ENCODE assay signal across 11 cellular contexts in the genomic region with DNA sequence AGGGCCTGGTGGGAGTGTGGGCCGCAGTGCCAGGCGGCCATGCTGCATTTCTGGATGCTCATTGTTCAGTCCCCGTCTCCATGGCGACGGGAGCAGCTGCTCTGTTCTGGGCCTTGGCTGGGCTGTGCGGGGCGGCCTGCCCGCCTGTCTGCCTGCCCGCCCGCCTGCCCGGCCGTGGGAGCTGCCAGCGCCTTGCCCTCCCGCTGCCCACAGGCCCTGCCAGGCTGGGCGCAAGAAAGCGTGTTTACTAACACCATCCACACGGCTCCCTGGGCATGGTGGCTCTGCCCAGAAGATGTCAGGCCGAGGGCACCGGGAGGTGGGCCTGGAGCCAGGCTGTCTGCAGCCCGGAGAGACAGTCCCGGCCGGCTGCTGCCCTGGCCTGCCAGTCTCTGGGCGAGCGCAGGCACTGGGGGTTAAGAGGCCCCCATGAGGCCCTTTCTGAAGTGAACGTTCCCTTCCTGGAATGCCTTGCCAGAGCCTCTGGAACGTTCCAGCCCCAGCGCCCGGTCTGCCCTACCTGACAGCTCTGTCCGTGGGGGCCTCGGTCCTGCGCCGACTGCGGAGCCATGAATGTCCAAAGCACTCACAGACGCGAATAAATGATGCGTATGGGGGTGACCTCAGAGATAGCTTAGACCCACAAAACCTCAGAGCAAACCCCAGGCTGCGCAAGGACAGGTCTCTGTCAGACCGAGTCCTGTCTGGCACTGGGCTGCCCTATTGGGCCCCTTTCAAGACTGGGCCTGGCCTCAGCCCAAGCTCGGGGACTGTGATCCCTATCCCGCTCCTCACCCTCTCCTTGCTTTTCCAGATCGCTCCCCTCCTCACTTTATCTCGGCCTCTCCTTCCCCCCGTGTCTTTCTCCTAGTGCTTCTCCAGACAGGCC. TPM values are rescaled to one million over a fixed set of nuclear protein-coding genes. Genes with fewer than 3 reads are reported as not detected.
DNase-seq lines count a peak whose midpoint lies in the region; ATAC-seq and TF ChIP-seq lines count a peak whose summit lies in the region.
"Had no signal": no experiment of that assay in that cellular context is flagged by ENCODE, and none has a peak within 500 bp of the region (broad histone marks: within the 10 kb centered on the region; RNA-seq: fewer than 3 reads in every experiment).

No MANE protein-coding gene starts in this region.

- peaks cover 14% of the 10 kb centered on the region for H3K4me1 Mint-ChIP-seq in endothelial cell (ENCODE audit: unreplicated experiment)

- TF ChIP-seq CTCF in endothelial cell (IDR thresholded peaks at IDR 0.05; ENCODE audit: unreplicated experiment) = no peak
- TF ChIP-seq CTCF in tibial nerve (IDR thresholded peaks at IDR 0.05) = no peak
- TF ChIP-seq CTCF in PC-9 (conservative IDR thresholded peaks at IDR 0.05) = no peak
- TF ChIP-seq CTCF in foreskin keratinocyte (conservative IDR thresholded peaks at IDR 0.05) = no peak

- no peaks in the 10 kb centered on the region for H3K36me3 Mint-ChIP-seq in endothelial cell (ENCODE audit: low read depth, unreplicated experiment)

- H3K4me2 ChIP-seq in PC-9 = no peak overlapping the region

- no peak overlapping the region for H3K4me3 Mint-ChIP-seq in endothelial cell (ENCODE audit: unreplicated experiment)
- H3K4me3 Mint-ChIP-seq: activated T-cell treated with anti-CD3 and anti-CD28 coated beads, Interleukin-2, amount 50 U/mL, for 4 hours had no signal

- intact Hi-C loops in PC-9 (cut with micrococcal nuclease; ENCODE audit: unreplicated experiment) = no loop called here

- H3K27me3 Mint-ChIP-seq in endothelial cell (ENCODE audit: unreplicated experiment) = peaks cover 6% of the 10 kb centered on the region

- no peaks in the 10 kb centered on the region for H3K9me2 ChIP-seq in PC-9 (ENCODE audit: insufficient read depth)

- TF ChIP-seq EP300 in tibial nerve (IDR thresholded peaks at IDR 0.05) = peak in 1 of 2 donors; percentile 44

- H3K9me3 Mint-ChIP-seq in endothelial cell (ENCODE audit: unreplicated experiment) = no peaks in the 10 kb centered on the region
- H3K9me3 Mint-ChIP-seq: activated T-cell treated with anti-CD3 and anti-CD28 coated beads, Interleukin-2, amount 50 U/mL, for 4 hours had no signal

- H3K4me1 ChIP-seq in tibial nerve (peaks cover 0 to 11% (median 3%) of the 10 kb centered on the region in 4 donors), PC-9 (replicated peaks; ENCODE audit: insufficient read depth) (no peaks in the 10 kb centered on the region), foreskin keratinocyte (no peaks in the 10 kb centered on the region)
- H3K4me1 ChIP-seq: left lung had no signal

- POLR2A ChIA-PET in PC-9 (lab: Charles Lee; ENCODE audit: unreplicated experiment) = no interaction called here

- CTCF ChIA-PET in PC-9 (lab: Charles Lee) = no interaction called here

- no peaks in the 10 kb centered on the region for H3K27me3 ChIP-seq in tibial nerve
- H3K27me3 ChIP-seq in PC-9 (ENCODE audit: insufficient read depth, low read depth) = peaks cover 88% of the 10 kb centered on the region
- no peaks in the 10 kb centered on the region for H3K27me3 ChIP-seq in foreskin keratinocyte
- H3K27me3 ChIP-seq: brain microvascular endothelial cell had no signal

- H3K36me3 ChIP-seq in tibial nerve = no peaks in the 10 kb centered on the region
- H3K36me3 ChIP-seq in PC-9 (ENCODE audit: low read depth) = no peaks in the 10 kb centered on the region
- H3K36me3 ChIP-seq: brain microvascular endothelial cell, left lung had no signal

- no TSS peak for BruUV-seq in PC-9 (replicated peaks; lab: Mats Ljungman, UMichigan)

- ATAC-seq in activated CD4-positive, CD25-positive, alpha-beta regulatory T cell treated with anti-CD3 and anti-CD28 coated beads, Interleukin-2, amount 50 U/mL, for 24 hours = peak; percentile 7 to 17
- ATAC-seq in GM19324 (IDR thresholded peaks at IDR 0.05; ENCODE audit: low FRiP score, unreplicated experiment) (no peak), foreskin keratinocyte (no peak)
- ATAC-seq: activated T-cell treated with anti-CD3 and anti-CD28 coated beads, Interleukin-2, amount 50 U/mL, for 4 hours; left lung had no signal

- H3K79me2 ChIP-seq in PC-9 (ENCODE audit: low read depth) = no peaks in the 10 kb centered on the region

- DNase-seq in activated CD4-positive, CD25-positive, alpha-beta regulatory T cell treated with anti-CD3 and anti-CD28 coated beads, Interleukin-2, amount 50 U/mL, for 72 hours = no peak
- DNase-seq in endothelial cell (ENCODE audit: low spot score) (peak; percentile 18), mucosa of gallbladder (ENCODE audit: low spot score) (peak; percentile 25), tibial nerve (ENCODE audit: low spot score in 2 of 2) (no peak), PC-9 (no peak), foreskin keratinocyte (no peak)
- DNase-seq: activated T-cell treated with anti-CD3 and anti-CD28 coated beads, Interleukin-2, amount 50 U/mL, for 4 hours; brain microvascular endothelial cell; left lung had no signal

- no peak overlapping the region for H2AFZ ChIP-seq in PC-9

- no peak overlapping the region for H3K27ac Mint-ChIP-seq in endothelial cell (ENCODE audit: unreplicated experiment)

- H3K9me3 ChIP-seq in tibial nerve (no peaks in the 10 kb centered on the region), PC-9 (ENCODE audit: insufficient read depth, low read depth) (no peaks in the 10 kb centered on the region)
- H3K9me3 ChIP-seq: left lung had no signal

- H3K4me3 ChIP-seq in tibial nerve (no peak overlapping the region), PC-9 (no peak overlapping the region)
- H3K4me3 ChIP-seq: left lung had no signal

- 66 to 76% methylated on average over 36 to 43 of the region's 43 CpGs for WGBS in tibial nerve, 2 donors

- H3K27ac ChIP-seq in tibial nerve (peak overlapping the region; percentile 28 to 86 (median 54)), PC-9 (no peak overlapping the region), foreskin keratinocyte (no peak overlapping the region)
- H3K27ac ChIP-seq: brain microvascular endothelial cell, left lung had no signal

- no peak for TF ChIP-seq POLR2A in tibial nerve (IDR thresholded peaks at IDR 0.05)

- H3F3A ChIP-seq in PC-9 (ENCODE audit: insufficient read depth, low read depth) = no peaks in the 10 kb centered on the region

- H4K20me1 ChIP-seq in PC-9 (ENCODE audit: insufficient read depth) = no peaks in the 10 kb centered on the region

RNA-seq across cellular contexts. Expression of a gene that starts 44.3 kb away (rescaled TPM):
- total RNA-seq in endothelial cell (ENCODE audit: unreplicated experiment) (8.5 TPM), mucosa of gallbladder (1.4 TPM), tibial nerve (1 to 10 TPM; 4.1 to 9.9 (median 6.9) TPM), PC-9 (2021) (not detected in 2 replicates), foreskin keratinocyte (0.10 TPM in 1 of 2 replicates, not detected in the other)
- 0.03 and 0.19 TPM in 2 replicates for polyA plus RNA-seq in foreskin keratinocyte

Comparison
In these comparisons a context has a peak if more than half of its experiments do, and no peak if none do; other contexts are left out.
1. ATAC-seq: peak in activated CD4-positive, CD25-positive, alpha-beta regulatory T cell treated with anti-CD3 and anti-CD28 coated beads, Interleukin-2, amount 50 U/mL, for 24 hours (2 of 2); none in GM19324 (single experiment) and foreskin keratinocyte (single experiment).
2. DNase-seq: peak in endothelial cell (single experiment) and mucosa of gallbladder (single experiment); none in activated CD4-positive, CD25-positive, alpha-beta regulatory T cell treated with anti-CD3 and anti-CD28 coated beads, Interleukin-2, amount 50 U/mL, for 72 hours (single experiment), tibial nerve (0 of 2), PC-9 (0 of 2) and foreskin keratinocyte (0 of 2).
3. H3K27ac ChIP-seq: peak in tibial nerve (4 of 4); none in PC-9 (single experiment) and foreskin keratinocyte (single experiment).